In the genomic region with DNA sequence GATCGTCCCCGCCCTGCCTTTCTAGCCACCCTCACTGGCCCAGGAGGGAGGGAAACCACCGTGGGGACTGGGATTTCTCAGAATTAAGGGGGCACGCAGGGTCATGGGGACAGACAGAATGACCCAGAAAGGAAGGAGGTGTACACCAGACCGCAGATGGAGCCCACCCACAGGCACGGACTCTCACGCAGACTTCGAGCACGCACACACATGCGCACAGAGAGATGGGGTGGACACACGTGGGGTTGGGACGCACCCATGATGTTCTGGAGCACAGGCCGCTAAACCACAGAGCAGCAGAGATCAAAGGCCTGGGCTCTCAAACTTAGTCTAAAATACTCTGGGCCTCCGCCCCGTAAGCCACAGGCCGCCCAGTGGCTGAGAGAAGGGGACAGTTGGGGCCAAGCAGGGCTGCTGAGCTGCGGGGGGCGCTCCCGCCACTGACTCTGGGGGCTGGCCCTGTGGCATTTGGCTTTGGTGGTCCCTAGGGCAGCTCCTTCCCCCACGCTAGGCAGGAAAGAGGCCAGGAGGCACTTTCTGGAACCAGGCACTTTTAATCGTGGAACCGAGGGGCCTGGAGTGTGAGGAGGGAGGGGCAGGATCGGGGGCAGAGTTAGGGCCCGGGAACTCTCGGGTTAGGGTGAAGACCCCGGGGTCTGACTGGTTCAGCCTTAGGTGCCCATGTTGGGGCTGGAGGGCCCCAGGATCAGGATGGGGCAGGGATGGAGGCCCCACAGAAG, we compare ENCODE assay signal across 10 cellular contexts. TPM values are rescaled to one million over a fixed set of nuclear protein-coding genes. Genes with fewer than 3 reads are reported as not detected.
DNase-seq lines count a peak whose midpoint lies in the region; ATAC-seq and TF ChIP-seq lines count a peak whose summit lies in the region.
"Had no signal": no experiment of that assay in that cellular context is flagged by ENCODE, and none has a peak within 500 bp of the region (broad histone marks: within the 10 kb centered on the region; RNA-seq: fewer than 3 reads in every experiment).

No MANE protein-coding gene starts in this region.

- POLR2A ChIA-PET in activated CD4-positive, alpha-beta memory T cell treated with anti-CD3 and anti-CD28 coated beads for 36 hours (lab: Charles Lee) = no interaction called here

- CTCF ChIA-PET in activated CD8-positive, alpha-beta memory T cell treated with anti-CD3 and anti-CD28 coated beads, Interleukin-2, amount 10 ng/mL, durations not matched to agents 7 days and 5 days (lab: Charles Lee) = interaction anchor here (1.0 to 1.2 kb wide), 2 partner anchors 18 to 48 kb away, joined by 3 to 4 read pairs; no protein-coding TSS in a partner anchor
- CTCF ChIA-PET in activated CD4-positive, alpha-beta memory T cell treated with anti-CD3 and anti-CD28 coated beads for 36 hours (lab: Charles Lee) = no interaction called here

- H3K27ac Mint-ChIP-seq in activated CD8-positive, alpha-beta memory T cell treated with anti-CD3 and anti-CD28 coated beads, Interleukin-2, amount 10 ng/mL, durations not matched to agents 7 days and 5 days = peak overlapping the region; percentile 86
- no peak overlapping the region for H3K27ac Mint-ChIP-seq in activated CD4-positive, alpha-beta memory T cell treated with anti-CD3 and anti-CD28 coated beads for 36 hours
- H3K27ac Mint-ChIP-seq: progenitor cell of endocrine pancreas had no signal

- no peaks in the 10 kb centered on the region for H3K9me3 Mint-ChIP-seq in activated CD8-positive, alpha-beta memory T cell treated with anti-CD3 and anti-CD28 coated beads, Interleukin-2, amount 10 ng/mL, durations not matched to agents 7 days and 5 days (ENCODE audit: low read depth)
- no peaks in the 10 kb centered on the region for H3K9me3 Mint-ChIP-seq in activated CD4-positive, alpha-beta memory T cell treated with anti-CD3 and anti-CD28 coated beads for 36 hours

- peaks cover 71% of the 10 kb centered on the region for H3K27me3 ChIP-seq in left ventricle myocardium inferior (ENCODE audit: low read depth)

- H3K27me3 Mint-ChIP-seq in activated CD8-positive, alpha-beta memory T cell treated with anti-CD3 and anti-CD28 coated beads, Interleukin-2, amount 10 ng/mL, durations not matched to agents 7 days and 5 days = peaks cover 19% of the 10 kb centered on the region
- peaks cover 5% of the 10 kb centered on the region for H3K27me3 Mint-ChIP-seq in activated CD4-positive, alpha-beta memory T cell treated with anti-CD3 and anti-CD28 coated beads for 36 hours

- H3K4me1 Mint-ChIP-seq in activated CD8-positive, alpha-beta memory T cell treated with anti-CD3 and anti-CD28 coated beads, Interleukin-2, amount 10 ng/mL, durations not matched to agents 7 days and 5 days = peaks cover 37% of the 10 kb centered on the region
- peaks cover 16% of the 10 kb centered on the region for H3K4me1 Mint-ChIP-seq in activated CD4-positive, alpha-beta memory T cell treated with anti-CD3 and anti-CD28 coated beads for 36 hours (ENCODE audit: low read depth)

- H3K4me3 Mint-ChIP-seq in activated CD8-positive, alpha-beta memory T cell treated with anti-CD3 and anti-CD28 coated beads, Interleukin-2, amount 10 ng/mL, durations not matched to agents 7 days and 5 days = peak overlapping the region; percentile 45
- H3K4me3 Mint-ChIP-seq in activated CD4-positive, alpha-beta memory T cell treated with anti-CD3 and anti-CD28 coated beads for 36 hours = no peak overlapping the region

- H3K9me3 ChIP-seq in left ventricle myocardium inferior (replicated peaks) = no peaks in the 10 kb centered on the region

- peaks cover 28% of the 10 kb centered on the region for H3K4me1 ChIP-seq in left ventricle myocardium inferior

- no peak for TF ChIP-seq CTCF in left ventricle myocardium inferior (IDR thresholded peaks at IDR 0.05; ENCODE audit: borderline replicate concordance)

- intact Hi-C loops in activated CD4-positive, alpha-beta memory T cell treated with anti-CD3 and anti-CD28 coated beads for 36 hours (cut with micrococcal nuclease) = no loop called here
- intact Hi-C loops in left ventricle myocardium inferior (cut with micrococcal nuclease) = no loop called here

- H3K4me3 ChIP-seq in left ventricle myocardium inferior = peak overlapping the region; percentile 6

- peaks cover 6% of the 10 kb centered on the region for H3K36me3 Mint-ChIP-seq in activated CD8-positive, alpha-beta memory T cell treated with anti-CD3 and anti-CD28 coated beads, Interleukin-2, amount 10 ng/mL, durations not matched to agents 7 days and 5 days
- no peaks in the 10 kb centered on the region for H3K36me3 Mint-ChIP-seq in activated CD4-positive, alpha-beta memory T cell treated with anti-CD3 and anti-CD28 coated beads for 36 hours

- peak; percentile 68 for ATAC-seq in activated CD8-positive, alpha-beta memory T cell treated with anti-CD3 and anti-CD28 coated beads, Interleukin-2, amount 10 ng/mL, durations not matched to agents 7 days and 5 days
- ATAC-seq in stimulated activated naive CD8-positive, alpha-beta T cell treated with anti-CD3 and anti-CD28 coated beads, Interleukin-15, Interleukin-2, amounts not matched to agents 100 U/mL and 50 U/mL, for 24 hours = peak; percentile 47
- ATAC-seq in GM21619 (IDR thresholded peaks at IDR 0.05; ENCODE audit: unreplicated experiment) (no peak), HG02571 (IDR thresholded peaks at IDR 0.05; ENCODE audit: unreplicated experiment) (no peak)

- H3K36me3 ChIP-seq in left ventricle myocardium inferior = no peaks in the 10 kb centered on the region

- DNase-seq in activated CD8-positive, alpha-beta memory T cell treated with anti-CD3 and anti-CD28 coated beads, Interleukin-2, amount 10 ng/mL, durations not matched to agents 7 days and 5 days = peak; percentile 90
- DNase-seq in activated CD8-positive, alpha-beta memory T cell treated with anti-CD3 and anti-CD28 coated beads for 24 hours = no peak
- DNase-seq in activated CD4-positive, alpha-beta memory T cell treated with anti-CD3 and anti-CD28 coated beads for 36 hours = peak; percentile 49
- DNase-seq in left ventricle myocardium inferior (peak; percentile 46), DMS153 (lab: John Stamatoyannopoulos, UW) (no peak)
- peak; percentile 61 for DNase-seq in stimulated activated naive CD8-positive, alpha-beta T cell treated with anti-CD3 and anti-CD28 coated beads, Interleukin-15, Interleukin-2, amounts not matched to agents 100 U/mL and 50 U/mL, for 24 hours

- H3K27ac ChIP-seq in left ventricle myocardium inferior (replicated peaks) = peak overlapping the region; percentile 36

RNA-seq across cellular contexts. Expression of a gene that starts 1.5 kb away (rescaled TPM):
- total RNA-seq in activated CD8-positive, alpha-beta memory T cell treated with anti-CD3 and anti-CD28 coated beads, Interleukin-2, amount 10 ng/mL, durations not matched to agents 7 days and 5 days = not detected
- total RNA-seq in activated CD4-positive, alpha-beta memory T cell treated with anti-CD3 and anti-CD28 coated beads for 36 hours = not detected
- not detected for total RNA-seq in left ventricle myocardium inferior
- total RNA-seq: A673, progenitor cell of endocrine pancreas had no signal

RNA-seq across cellular contexts. Expression of a gene that starts 8.9 kb away (rescaled TPM):
- total RNA-seq in activated CD8-positive, alpha-beta memory T cell treated with anti-CD3 and anti-CD28 coated beads, Interleukin-2, amount 10 ng/mL, durations not matched to agents 7 days and 5 days = 100 to 1,000 TPM; 214 to 229 TPM
- 10 to 100 TPM; 74.3 to 75.0 TPM for total RNA-seq in activated CD4-positive, alpha-beta memory T cell treated with anti-CD3 and anti-CD28 coated beads for 36 hours
- total RNA-seq in left ventricle myocardium inferior = 7.2 TPM

RNA-seq across cellular contexts. Expression of a gene that starts 9.8 kb away (rescaled TPM):
- total RNA-seq in activated CD8-positive, alpha-beta memory T cell treated with anti-CD3 and anti-CD28 coated beads, Interleukin-2, amount 10 ng/mL, durations not matched to agents 7 days and 5 days = 1,000 to 10,000 TPM in 1 of 2 experiments, 100 to 1,000 TPM in 1; 646 to 1,401 TPM
- total RNA-seq in activated CD4-positive, alpha-beta memory T cell treated with anti-CD3 and anti-CD28 coated beads for 36 hours = 100 to 1,000 TPM; 525 to 561 TPM
- 160 TPM for total RNA-seq in left ventricle myocardium inferior

RNA-seq across cellular contexts. Expression of a gene that starts 16.0 kb away (rescaled TPM):
- total RNA-seq in activated CD8-positive, alpha-beta memory T cell treated with anti-CD3 and anti-CD28 coated beads, Interleukin-2, amount 10 ng/mL, durations not matched to agents 7 days and 5 days = 100 to 1,000 TPM; 459 to 909 TPM
- total RNA-seq in activated CD4-positive, alpha-beta memory T cell treated with anti-CD3 and anti-CD28 coated beads for 36 hours = 100 to 1,000 TPM; 195 to 200 TPM
- total RNA-seq in left ventricle myocardium inferior = 83.5 TPM

RNA-seq across cellular contexts. Expression of a gene that starts 19.6 kb away (rescaled TPM):
- 1 to 10 TPM; 3.8 to 6.9 TPM for total RNA-seq in activated CD8-positive, alpha-beta memory T cell treated with anti-CD3 and anti-CD28 coated beads, Interleukin-2, amount 10 ng/mL, durations not matched to agents 7 days and 5 days
- 1 to 10 TPM in 1 of 2 experiments, under 1 TPM in 1; 0.99 to 1.2 TPM for total RNA-seq in activated CD4-positive, alpha-beta memory T cell treated with anti-CD3 and anti-CD28 coated beads for 36 hours
- total RNA-seq in left ventricle myocardium inferior = not detected
- total RNA-seq: A673, progenitor cell of endocrine pancreas had no signal

Comparison
In these comparisons a context has a peak if more than half of its experiments do, and no peak if none do; other contexts are left out.
1. DNase-seq: peak in activated CD8-positive, alpha-beta memory T cell treated with anti-CD3 and anti-CD28 coated beads, Interleukin-2, amount 10 ng/mL, durations not matched to agents 7 days and 5 days (single experiment), activated CD4-positive, alpha-beta memory T cell treated with anti-CD3 and anti-CD28 coated beads for 36 hours (single experiment), left ventricle myocardium inferior (single experiment) and stimulated activated naive CD8-positive, alpha-beta T cell treated with anti-CD3 and anti-CD28 coated beads, Interleukin-15, Interleukin-2, amounts not matched to agents 100 U/mL and 50 U/mL, for 24 hours (single experiment); none in activated CD8-positive, alpha-beta memory T cell treated with anti-CD3 and anti-CD28 coated beads for 24 hours (single experiment) and DMS153 (single experiment).
2. ATAC-seq: peak in activated CD8-positive, alpha-beta memory T cell treated with anti-CD3 and anti-CD28 coated beads, Interleukin-2, amount 10 ng/mL, durations not matched to agents 7 days and 5 days (single experiment) and stimulated activated naive CD8-positive, alpha-beta T cell treated with anti-CD3 and anti-CD28 coated beads, Interleukin-15, Interleukin-2, amounts not matched to agents 100 U/mL and 50 U/mL, for 24 hours (single experiment); none in GM21619 (single experiment) and HG02571 (single experiment).